In genomic region chr3:53130179-53131135, GRCh38 we compare ENCODE assay signal across 8 cellular contexts. TPM values are rescaled to one million over a fixed set of nuclear protein-coding genes. Genes with fewer than 3 reads are reported as not detected.
DNase-seq lines count a peak whose midpoint lies in the region; ATAC-seq, FAIRE-seq and TF ChIP-seq lines count a peak whose summit lies in the region.

A gene with protein sequence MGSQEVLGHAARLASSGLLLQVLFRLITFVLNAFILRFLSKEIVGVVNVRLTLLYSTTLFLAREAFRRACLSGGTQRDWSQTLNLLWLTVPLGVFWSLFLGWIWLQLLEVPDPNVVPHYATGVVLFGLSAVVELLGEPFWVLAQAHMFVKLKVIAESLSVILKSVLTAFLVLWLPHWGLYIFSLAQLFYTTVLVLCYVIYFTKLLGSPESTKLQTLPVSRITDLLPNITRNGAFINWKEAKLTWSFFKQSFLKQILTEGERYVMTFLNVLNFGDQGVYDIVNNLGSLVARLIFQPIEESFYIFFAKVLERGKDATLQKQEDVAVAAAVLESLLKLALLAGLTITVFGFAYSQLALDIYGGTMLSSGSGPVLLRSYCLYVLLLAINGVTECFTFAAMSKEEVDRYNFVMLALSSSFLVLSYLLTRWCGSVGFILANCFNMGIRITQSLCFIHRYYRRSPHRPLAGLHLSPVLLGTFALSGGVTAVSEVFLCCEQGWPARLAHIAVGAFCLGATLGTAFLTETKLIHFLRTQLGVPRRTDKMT (minus strand): TSS chr3:53130435. CDS start chr3:53130400, 35 bp downstream.

- H3K4me2 ChIP-seq in H1 (ENCODE audit: insufficient read depth in 1 of 2, low read depth in 2 of 2, low read length in 2 of 2), result peak within 1 kb of the TSS; percentile 88 to 89

- peaks cover 1% of the 10 kb centered on the region for H3K36me3 ChIP-seq in CD8-positive, alpha-beta T cell (ENCODE audit: insufficient read depth, low read length)
- peaks cover 0 to 4% (median 2%) of the 10 kb centered on the region in 4 experiments; a peak in 2 of 8 replicates for H3K36me3 ChIP-seq in H1 (ENCODE audit: control insufficient read depth in 2 of 4, insufficient read depth in 4 of 4, low read length in 3 of 4)

- ATAC-seq in CD8-positive, alpha-beta T cell, result peak; percentile 92
- ATAC-seq in GM19467 (IDR thresholded peaks at IDR 0.05; ENCODE audit: unreplicated experiment) (peak; percentile 72), memory B cell (ENCODE audit: low read depth) (peak; percentile 90)

- H2BK15ac ChIP-seq in H1 (ENCODE audit: low read length), result peak within 1 kb of the TSS; percentile 95

- no peak for TF ChIP-seq CTCF in CD8-positive, alpha-beta T cell (IDR thresholded peaks at IDR 0.05)
- TF ChIP-seq CTCF in H1 (IDR thresholded peaks at IDR 0.05; ENCODE audit: control extremely low read depth in 1 of 3, insufficient read depth in 1 of 3, low read depth in 1 of 3, low read length in 3 of 3), result peak; percentile 15 to 57 (median 36)

- H3K9me3 ChIP-seq in CD8-positive, alpha-beta T cell (ENCODE audit: low read length), result no peaks in the 10 kb centered on the region
- H3K9me3 ChIP-seq in H1 (ENCODE audit: insufficient read depth in 2 of 2, low read depth in 1 of 2, low read length in 1 of 2), result no peaks in the 10 kb centered on the region

- H3K79me2 ChIP-seq in H1 (ENCODE audit: control insufficient read depth in 1 of 2, insufficient read depth in 2 of 2, low read length in 2 of 2), result peaks cover 0 to 14% of the 10 kb centered on the region in 2 experiments; a peak in 3 of 4 replicates

- intact Hi-C loops in CD8-positive, alpha-beta T cell (cut with DNase I, micrococcal nuclease), result loop anchor here (1.0 to 2.0 kb wide), 6 partner anchors 30 to 760 kb away; partner anchors contain the start of genes DCP1A (in 1 of the 2), PRKCD (in 1 of the 2), SELENOK (in 1 of the 2) and STIMATE (in 1 of the 2)

- peak within 1 kb of the TSS; percentile 89 for H3K27ac ChIP-seq in CD8-positive, alpha-beta T cell (ENCODE audit: low read depth, low read length)
- peak within 1 kb of the TSS; percentile 62 for H3K27ac ChIP-seq in H1 (ENCODE audit: low read depth, low read length)

- peaks cover 37% of the 10 kb centered on the region for H3K4me1 Mint-ChIP-seq in CD8-positive, alpha-beta T cell (ENCODE audit: low read depth)
- H3K4me1 Mint-ChIP-seq in memory B cell, result peaks cover 21% of the 10 kb centered on the region

- CTCF ChIA-PET in CD8-positive, alpha-beta T cell (lab: Charles Lee), result interaction anchor here (1.2 to 7.1 kb wide), 4 partner anchors 35 to 66 kb away, joined by 3 to 78 read pairs (median 6); no protein-coding TSS in a partner anchor
- CTCF ChIA-PET in H1 (lab: Charles Lee; ENCODE audit: partially characterized antibody), result interaction anchor here (0.9 to 11.8 kb wide), 14 partner anchors 9 to 90 kb away, joined by 3 to 164 read pairs (median 4); partner anchors contain the start of gene PRKCD

- no peak within 1 kb of the TSS for H2BK120ac ChIP-seq in H1 (replicated peaks; ENCODE audit: low read depth, low read length)

- peaks cover 21% of the 10 kb centered on the region for H3K4me1 ChIP-seq in CD8-positive, alpha-beta T cell (ENCODE audit: insufficient read depth, low read length)
- peaks cover 0 to 5% (median 3%) of the 10 kb centered on the region in 4 experiments; a peak in 3 of 7 replicates for H3K4me1 ChIP-seq in H1 (replicated peaks in 1 of 4; ENCODE audit: control insufficient read depth in 3 of 4, insufficient read depth in 4 of 4, low read length in 3 of 4)

- H3K27ac Mint-ChIP-seq in CD8-positive, alpha-beta T cell, result peak within 1 kb of the TSS; percentile 99
- peak within 1 kb of the TSS; percentile 99 for H3K27ac Mint-ChIP-seq in memory B cell

- 0 out of 2 replicates have a peak, but pooled peaks cover 2% of the 10 kb centered on the region for H3K79me1 ChIP-seq in H1 (ENCODE audit: low read depth, low read length)

- WGBS in H1 (ENCODE audit: extremely low coverage in 1 of 2, insufficient coverage in 1 of 2, insufficient read length in 1 of 2, insufficient replicate concordance in 2 of 2, low coverage in 1 of 2, low lambda C conversion rate in 2 of 2, missing lambda C conversion rate in 1 of 2), 2 experiments, result 6% methylated on average over 32 of the region's 41 CpGs; no CpG with 5 or more reads in 1 of the 2 experiments

- peak within 1 kb of the TSS; percentile 73 for H3K56ac ChIP-seq in H1 (replicated peaks; ENCODE audit: insufficient read length, low read depth, low read length)

- peak; percentile 95 to 99 (median 98) for DNase-seq in CD8-positive, alpha-beta T cell
- DNase-seq in HT-29 (ENCODE audit: low spot score), result peak; percentile 94
- peak; percentile 91 for DNase-seq in NOMO-1 treated with dmso at 0.1 percent for 144 hours (lab: John Stamatoyannopoulos, UW; ENCODE audit: unreplicated experiment)
- peak; percentile 88 to 97 (median 96) for DNase-seq in activated CD8-positive, alpha-beta memory T cell treated with anti-CD3 and anti-CD28 coated beads for 48 hours (ENCODE audit: low read depth in 2 of 3, low spot score in 2 of 3)
- peak; percentile 87 to 98 for DNase-seq in H1 (ENCODE audit: low read depth in 1 of 2, low spot score in 2 of 2)
- DNase-seq in memory B cell (ENCODE audit: low spot score in 2 of 2), result peak; percentile 94 to 98
- peak; percentile 97 for DNase-seq in stimulated activated CD8-positive, alpha-beta memory T cell treated with anti-CD3 and anti-CD28 coated beads, Interleukin-12 subunit alpha, Interleukin-12 subunit beta, amount 100 ng/mL, for 1 hour (ENCODE audit: low read depth)

- H3K9ac ChIP-seq in H1 (replicated peaks in 1 of 4; ENCODE audit: extremely low read depth in 1 of 4, low read depth in 3 of 4, low read length in 3 of 4), result peak within 1 kb of the TSS; percentile 83 to 97 (median 87)

- peak within 1 kb of the TSS; percentile 97; the same call in 1 of the 2 replicates for H4K8ac ChIP-seq in H1 (ENCODE audit: extremely low read depth, insufficient read depth, low read length)

- no peak within 1 kb of the TSS for H3K4ac ChIP-seq in H1 (replicated peaks; ENCODE audit: insufficient read length, low read depth, low read length)

- no peak within 1 kb of the TSS for H2BK20ac ChIP-seq in H1 (ENCODE audit: low read length)

- H3K23me2 ChIP-seq in H1 (ENCODE audit: low read depth, low read length), result peaks cover 7% of the 10 kb centered on the region

- TF ChIP-seq POLR2A in H1 (IDR thresholded peaks at IDR 0.05; ENCODE audit: control extremely low read depth in 1 of 2, low read depth in 2 of 2, low read length in 2 of 2), result peak; percentile 89 to 97

- peak within 1 kb of the TSS; percentile 93 for H3K4me3 ChIP-seq in CD8-positive, alpha-beta T cell (ENCODE audit: low read depth, low read length)
- peak within 1 kb of the TSS; percentile 88 to 94 (median 91) for H3K4me3 ChIP-seq in H1 (ENCODE audit: extremely low read depth in 1 of 4, insufficient read depth in 2 of 4, low read depth in 3 of 4, low read length in 4 of 4)

- 0 out of 2 replicates have a peak within 1 kb of the TSS, but pooled peaks have one; percentile 61 for H2AK5ac ChIP-seq in H1 (ENCODE audit: low read depth, low read length)

- no peaks in the 10 kb centered on the region for H4K20me1 ChIP-seq in H1 (replicated peaks in 1 of 2; ENCODE audit: control insufficient read depth in 1 of 2, insufficient read depth in 2 of 2, low read length in 2 of 2)

- H3K27me3 ChIP-seq in CD8-positive, alpha-beta T cell (ENCODE audit: insufficient read depth, low read length), result no peaks in the 10 kb centered on the region
- H3K27me3 ChIP-seq in H1 (replicated peaks in 1 of 4; ENCODE audit: control insufficient read depth in 3 of 4, extremely low read depth in 1 of 4, insufficient read depth in 3 of 4, low read length in 3 of 4), result no peaks in the 10 kb centered on the region

- peak within 1 kb of the TSS; percentile 79 for H2BK5ac ChIP-seq in H1 (ENCODE audit: low read depth, low read length)

- no peak within 1 kb of the TSS for H3K14ac ChIP-seq in H1 (ENCODE audit: insufficient read length)

- POLR2A ChIA-PET in CD8-positive, alpha-beta T cell (lab: Charles Lee), result interaction anchor here (1.1 to 1.6 kb wide), 2 partner anchors 13 to 30 kb away, joined by 4 to 6 read pairs; partner anchors contain the start of gene PRKCD
- POLR2A ChIA-PET in H1 (lab: Charles Lee; ENCODE audit: partially characterized antibody), result interaction anchor here (0.7 to 3.7 kb wide), 12 partner anchors 8 to 439 kb away, joined by 3 to 18 read pairs (median 4); partner anchors contain the start of gene CACNA1D

- TF ChIP-seq RAD21 in H1 (IDR thresholded peaks at IDR 0.05 in 1 of 2, conservative IDR thresholded peaks at IDR 0.05 in 1 of 2; ENCODE audit: low read depth in 2 of 2, low read length in 2 of 2), result peak in 1 of 2 experiments; percentile 13; a peak in 2 of 4 replicates

- no peak for FAIRE-seq in H1 (lab: Jason Lieb, UNC)

- H2AFZ ChIP-seq in H1 (ENCODE audit: low read length), result peak within 1 kb of the TSS; percentile 69; the same call in 1 of the 2 replicates

- H3K23ac ChIP-seq in H1 (ENCODE audit: insufficient read length), result no peak within 1 kb of the TSS

- peak within 1 kb of the TSS; percentile 91 for H3K4me3 Mint-ChIP-seq in CD8-positive, alpha-beta T cell
- peak within 1 kb of the TSS; percentile 94 for H3K4me3 Mint-ChIP-seq in memory B cell

- H2BK12ac ChIP-seq in H1 (ENCODE audit: low read depth, low read length), result peak within 1 kb of the TSS; percentile 86; the same call in 1 of the 2 replicates

- H4K5ac ChIP-seq in H1 (ENCODE audit: insufficient read length, low read depth, low read length), result peak within 1 kb of the TSS; percentile 17

- H3K27me3 Mint-ChIP-seq in CD8-positive, alpha-beta T cell (ENCODE audit: low read depth), result no peaks in the 10 kb centered on the region
- no peaks in the 10 kb centered on the region for H3K27me3 Mint-ChIP-seq in memory B cell

- no peaks in the 10 kb centered on the region for H3K9me3 Mint-ChIP-seq in CD8-positive, alpha-beta T cell
- H3K9me3 Mint-ChIP-seq in memory B cell, result no peaks in the 10 kb centered on the region

- peak within 1 kb of the TSS; percentile 9 for H4K91ac ChIP-seq in H1 (replicated peaks; ENCODE audit: insufficient read length, low read length)

- peak in 1 of 2 experiments; percentile 55; a peak in 1 of 3 replicates for TF ChIP-seq EP300 in H1 (IDR thresholded peaks at IDR 0.05; ENCODE audit: borderline replicate concordance in 1 of 2, low read depth in 2 of 2, low read length in 2 of 2)

- H3K36me3 Mint-ChIP-seq in CD8-positive, alpha-beta T cell, result peaks cover 21% of the 10 kb centered on the region
- no peaks in the 10 kb centered on the region for H3K36me3 Mint-ChIP-seq in memory B cell

- H3K18ac ChIP-seq in H1 (ENCODE audit: extremely low read depth, low read length), result peak within 1 kb of the TSS; percentile 75; the same call in 1 of the 2 replicates

RNA-seq across cellular contexts. Expression of the gene that starts here (rescaled TPM):
- 1 to 10 TPM; 6.6 to 7.0 TPM for total RNA-seq in CD8-positive, alpha-beta T cell
- total RNA-seq in HT-29 (2014; rRNA removed; shearing (Covaris generic)), result 10.6 and 12.0 TPM in 2 replicates
- total RNA-seq in H1 (2021; fragmentation: NEBNext Ultra II Directional; extraction: Animal tissue kit (Norgen Biotek cat#: 25700)), result 24.4 and 27.7 TPM in 2 replicates
- 35.1 and 42.4 TPM in 2 replicates for polyA plus RNA-seq in H1 (2011; rRNA removed)
- 27.6 TPM for polyA plus RNA-seq in H1 (2011; cell fraction: cytosol; rRNA removed)
- 26.7 TPM for polyA plus RNA-seq in H1 (2011; cell fraction: nucleus; rRNA removed)
- 18.2 to 28.0 TPM (median 25.3 TPM) in 4 replicates for polyA plus RNA-seq in H1 (2012, experiment 1 of 2)
- polyA plus RNA-seq in H1 (2012, experiment 2 of 2), result 24.2 TPM
- polyA plus RNA-seq in H1 (2013, experiment 1 of 2), result 19.1 TPM
- 22.3 TPM for polyA plus RNA-seq in H1 (2013, experiment 2 of 2)
- 63.8 TPM in 2 replicates for polyA minus RNA-seq in H1 (2011; rRNA and poly(A)+ RNA removed)
- polyA minus RNA-seq in H1 (2011; cell fraction: cytosol; rRNA and poly(A)+ RNA removed), result 16.7 TPM
- 22.6 TPM for polyA minus RNA-seq in H1 (2011; cell fraction: nucleus; rRNA and poly(A)+ RNA removed)

Comparison
In these comparisons a context has a peak if more than half of its experiments do, and no peak if none do; other contexts are left out.
1. Peak in every context shown above with its lines: DNase-seq, ATAC-seq, H3K4me3 ChIP-seq and H3K27ac ChIP-seq.